ENCODE assay signal across 8 cellular contexts in the genomic region with DNA sequence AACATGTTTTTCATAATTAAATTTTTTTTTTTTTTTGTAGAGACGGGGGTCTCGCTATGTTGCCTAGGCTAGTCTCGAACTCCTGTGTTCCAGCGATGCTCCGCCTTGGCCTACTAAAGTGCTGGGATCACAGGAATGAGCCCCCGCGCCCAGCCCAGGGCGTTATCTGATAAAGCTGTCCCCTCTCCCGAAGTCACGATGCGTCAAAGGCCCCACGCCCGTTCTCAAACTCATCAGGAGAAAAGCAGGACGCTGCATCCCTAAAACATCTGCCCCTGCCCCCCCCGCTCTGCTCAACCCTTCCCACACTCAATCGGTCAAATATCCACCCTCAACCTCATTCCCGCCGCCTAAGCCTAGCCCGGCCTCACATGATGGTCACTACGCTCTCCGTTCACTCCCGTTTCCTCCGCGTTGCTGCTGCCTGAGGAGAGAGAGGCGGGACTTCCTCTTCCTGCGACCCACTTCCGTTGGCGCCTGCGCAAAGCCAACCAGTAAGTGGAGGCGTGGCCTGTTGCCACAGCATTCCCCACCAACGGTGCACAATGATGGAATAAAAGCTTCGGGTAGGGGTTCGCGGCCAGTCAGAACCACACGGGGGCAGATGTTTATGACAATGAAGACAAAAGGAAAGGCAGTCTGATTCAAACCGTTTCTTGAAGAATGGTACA.
DNase-seq lines count a peak whose midpoint lies in the region; ATAC-seq and TF ChIP-seq lines count a peak whose summit lies in the region.

A gene (minus strand): TSS at position 438 of the 671 bp plus-strand sequence. CDS start 65 bp downstream, at position 373.

- H3K9me3 Mint-ChIP-seq in nephron progenitor cell, result no peaks in the 10 kb centered on the region
- no peaks in the 10 kb centered on the region for H3K9me3 Mint-ChIP-seq in stimulated activated naive CD8-positive, alpha-beta T cell treated with anti-CD3 and anti-CD28 coated beads, Interleukin-15, Interleukin-2, amounts not matched to agents 100 ng/mL and 50 ng/mL, for 24 hours

- H3K4me3 Mint-ChIP-seq in nephron progenitor cell, result peak within 1 kb of the TSS; percentile 95
- peak within 1 kb of the TSS; percentile 92 for H3K4me3 Mint-ChIP-seq in stimulated activated naive CD8-positive, alpha-beta T cell treated with anti-CD3 and anti-CD28 coated beads, Interleukin-15, Interleukin-2, amounts not matched to agents 100 ng/mL and 50 ng/mL, for 24 hours

- peak within 1 kb of the TSS; percentile 76 for H3K27ac ChIP-seq in KOPT-K1 (ENCODE audit: low read depth, low read length, poor library complexity, severe bottlenecking)

- peaks cover 1% of the 10 kb centered on the region for H3K27me3 Mint-ChIP-seq in nephron progenitor cell (ENCODE audit: low read depth, poor library complexity)
- no peaks in the 10 kb centered on the region for H3K27me3 Mint-ChIP-seq in stimulated activated naive CD8-positive, alpha-beta T cell treated with anti-CD3 and anti-CD28 coated beads, Interleukin-15, Interleukin-2, amounts not matched to agents 100 ng/mL and 50 ng/mL, for 24 hours

- peak; percentile 48 for ATAC-seq in GM21825 (IDR thresholded peaks at IDR 0.05; ENCODE audit: unreplicated experiment)

- H3K9me3 ChIP-seq in KOPT-K1 (ENCODE audit: insufficient read depth, low read length, poor library complexity, severe bottlenecking), result no peaks in the 10 kb centered on the region

- H3K36me3 ChIP-seq in KOPT-K1 (ENCODE audit: insufficient read depth, low read length), result peaks cover 54% of the 10 kb centered on the region

- TF ChIP-seq CTCF in nephron progenitor cell (IDR thresholded peaks at IDR 0.05), result no peak

- DNase-seq in EH (ENCODE audit: low read depth), result peak; percentile 96
- peak; percentile 93 for DNase-seq in RPMI8226
- peak; percentile 73 for DNase-seq in activated gamma-delta T cell (lab: John Stamatoyannopoulos, UW)
- peak; percentile 90 for DNase-seq in fibroblast of the conjunctiva (ENCODE audit: low read depth)
- peak; percentile 94 for DNase-seq in nephron progenitor cell

- peaks cover 23% of the 10 kb centered on the region for H3K4me1 Mint-ChIP-seq in nephron progenitor cell
- H3K4me1 Mint-ChIP-seq in stimulated activated naive CD8-positive, alpha-beta T cell treated with anti-CD3 and anti-CD28 coated beads, Interleukin-15, Interleukin-2, amounts not matched to agents 100 ng/mL and 50 ng/mL, for 24 hours (ENCODE audit: low read depth), result peaks cover 42% of the 10 kb centered on the region

- peaks cover 38% of the 10 kb centered on the region for H3K36me3 Mint-ChIP-seq in nephron progenitor cell (ENCODE audit: low read depth)
- peaks cover 58% of the 10 kb centered on the region for H3K36me3 Mint-ChIP-seq in stimulated activated naive CD8-positive, alpha-beta T cell treated with anti-CD3 and anti-CD28 coated beads, Interleukin-15, Interleukin-2, amounts not matched to agents 100 ng/mL and 50 ng/mL, for 24 hours (ENCODE audit: low read depth)

- peak within 1 kb of the TSS; percentile 98 for H3K27ac Mint-ChIP-seq in nephron progenitor cell
- H3K27ac Mint-ChIP-seq in stimulated activated naive CD8-positive, alpha-beta T cell treated with anti-CD3 and anti-CD28 coated beads, Interleukin-15, Interleukin-2, amounts not matched to agents 100 ng/mL and 50 ng/mL, for 24 hours, result peak within 1 kb of the TSS; percentile 100

Comparison
In these comparisons a context has a peak if more than half of its experiments do, and no peak if none do; other contexts are left out.
1. Peak in every context shown above with its lines: DNase-seq, ATAC-seq and H3K27ac ChIP-seq.